19 cellular contexts compared by ENCODE assay signal in genomic region chr20:35290887-35291417, GRCh38. TPM values are rescaled to one million over a fixed set of nuclear protein-coding genes. Genes with fewer than 3 reads are reported as not detected.
DNase-seq lines count a peak whose midpoint lies in the region; ATAC-seq and TF ChIP-seq lines count a peak whose summit lies in the region.
"Had no signal": no experiment of that assay in that cellular context is flagged by ENCODE, and none has a peak within 500 bp of the region (broad histone marks: within the 10 kb centered on the region; RNA-seq: fewer than 3 reads in every experiment).

No MANE protein-coding gene starts in this region.

- TF ChIP-seq CTCF in right atrium auricular region (IDR thresholded peaks at IDR 0.05) (no peak), esophagus squamous epithelium (IDR thresholded peaks at IDR 0.05) (no peak)

- H3K4me1 ChIP-seq in right atrium auricular region (no peaks in the 10 kb centered on the region), esophagus squamous epithelium (peaks cover under 1 to 48% (median 5%) of the 10 kb centered on the region in 3 donors)

- no peak for ATAC-seq in left ventricle myocardium superior
- ATAC-seq in HG02840 (IDR thresholded peaks at IDR 0.05; ENCODE audit: low FRiP score, unreplicated experiment), result no peak
- ATAC-seq in GM21390 (IDR thresholded peaks at IDR 0.05; ENCODE audit: unreplicated experiment), result no peak
- ATAC-seq: GM23338, HCT116 had no signal

- H3K9me3 ChIP-seq in right atrium auricular region (no peaks in the 10 kb centered on the region), esophagus squamous epithelium (no peaks in the 10 kb centered on the region)
- H3K9me3 ChIP-seq: A549 had no signal

- intact Hi-C loops in left ventricle myocardium superior (cut with micrococcal nuclease) (no loop called here), esophagus squamous epithelium (cut with DNase I) (no loop called here)

- H3K27ac ChIP-seq in right atrium auricular region (no peak overlapping the region), esophagus squamous epithelium (peak overlapping the region in 3 of 4 donors; percentile 35 to 93 (median 87)), skin epidermis (peak overlapping the region in 6 of 21 experiments; percentile 10 to 88 (median 76))
- H3K27ac ChIP-seq: 22Rv1 had no signal

- H3K4me3 ChIP-seq in right atrium auricular region, result no peak overlapping the region
- H3K4me3 ChIP-seq in esophagus squamous epithelium, result peak overlapping the region; percentile 36 to 61 (median 52)
- peak overlapping the region in 6 of 7 experiments; percentile 17 to 47 (median 30) for H3K4me3 ChIP-seq in skin epidermis
- H3K4me3 ChIP-seq: A549, GM23338 had no signal

- H3K27me3 ChIP-seq in right atrium auricular region, result no peaks in the 10 kb centered on the region
- H3K27me3 ChIP-seq in esophagus squamous epithelium, result peaks cover 0 to 28% (median 0%) of the 10 kb centered on the region in 4 donors

- WGBS in esophagus squamous epithelium, 2 donors, result 43 to 56% methylated on average over 4 to 7 of the region's 7 CpGs

- TF ChIP-seq POLR2A in esophagus squamous epithelium (IDR thresholded peaks at IDR 0.05), result no peak

- no peaks in the 10 kb centered on the region for H3K36me3 ChIP-seq in right atrium auricular region
- peaks cover 0 to 25% (median 0%) of the 10 kb centered on the region in 3 donors for H3K36me3 ChIP-seq in esophagus squamous epithelium

- DNase-seq in left ventricle myocardium superior (peak; percentile 4), right atrium auricular region (ENCODE audit: low spot score) (no peak), esophagus squamous epithelium (lab: John Stamatoyannopoulos, UW) (no peak)
- no peak for DNase-seq in stimulated activated CD4-positive, alpha-beta T cell treated with anti-CD3 and anti-CD28 coated beads, Interleukin-2, amount 100 ng/mL, for 24 hours
- DNase-seq: AML-193; CD4-positive, alpha-beta memory T cell; DMS153; DMS79; GDM1; HFFc6 had no signal

RNA-seq across cellular contexts. Expression of gene FAM83C, which starts 1.3 kb away (rescaled TPM):
- total RNA-seq in left ventricle myocardium superior, result not detected
- not detected for total RNA-seq in right atrium auricular region
- total RNA-seq in esophagus squamous epithelium, result 10 to 100 TPM; 29.5 to 55.3 (median 38.2) TPM
- total RNA-seq: CD4-positive, alpha-beta memory T cell; Daoy; H7; HFFc6 had no signal

RNA-seq across cellular contexts. Expression of gene EIF6, which starts 6.4 kb away (rescaled TPM):
- total RNA-seq in left ventricle myocardium superior, result 34.6 TPM
- total RNA-seq in right atrium auricular region, result 10 to 100 TPM; 23.0 to 44.3 TPM
- 100 to 1,000 TPM; 176 to 240 (median 198) TPM for total RNA-seq in esophagus squamous epithelium

RNA-seq across cellular contexts. Expression of gene MMP24OS, which starts 13.0 kb away (rescaled TPM):
- total RNA-seq in left ventricle myocardium superior, result 48.4 TPM
- total RNA-seq in right atrium auricular region, result 10 to 100 TPM; 11.9 to 24.2 TPM
- total RNA-seq in esophagus squamous epithelium, result 10 to 100 TPM; 12.8 to 21.5 (median 18.7) TPM

Comparison
In these comparisons a context has a peak if more than half of its experiments do, and no peak if none do; other contexts are left out.
1. H3K27ac ChIP-seq: peak in esophagus squamous epithelium (3 of 4); none in right atrium auricular region (0 of 2).
2. H3K4me3 ChIP-seq: peak in esophagus squamous epithelium (4 of 4) and skin epidermis (6 of 7); none in right atrium auricular region (0 of 2).
3. RNA of gene FAM83C, which starts 1.3 kb away (total RNA-seq): 29.5 to 55.3 TPM in esophagus squamous epithelium; not detected in left ventricle myocardium superior (single experiment) and not detected in right atrium auricular region; every median in the first group is over 10 times any median in the second.